8 cellular contexts compared by ENCODE assay signal in the genomic region with DNA sequence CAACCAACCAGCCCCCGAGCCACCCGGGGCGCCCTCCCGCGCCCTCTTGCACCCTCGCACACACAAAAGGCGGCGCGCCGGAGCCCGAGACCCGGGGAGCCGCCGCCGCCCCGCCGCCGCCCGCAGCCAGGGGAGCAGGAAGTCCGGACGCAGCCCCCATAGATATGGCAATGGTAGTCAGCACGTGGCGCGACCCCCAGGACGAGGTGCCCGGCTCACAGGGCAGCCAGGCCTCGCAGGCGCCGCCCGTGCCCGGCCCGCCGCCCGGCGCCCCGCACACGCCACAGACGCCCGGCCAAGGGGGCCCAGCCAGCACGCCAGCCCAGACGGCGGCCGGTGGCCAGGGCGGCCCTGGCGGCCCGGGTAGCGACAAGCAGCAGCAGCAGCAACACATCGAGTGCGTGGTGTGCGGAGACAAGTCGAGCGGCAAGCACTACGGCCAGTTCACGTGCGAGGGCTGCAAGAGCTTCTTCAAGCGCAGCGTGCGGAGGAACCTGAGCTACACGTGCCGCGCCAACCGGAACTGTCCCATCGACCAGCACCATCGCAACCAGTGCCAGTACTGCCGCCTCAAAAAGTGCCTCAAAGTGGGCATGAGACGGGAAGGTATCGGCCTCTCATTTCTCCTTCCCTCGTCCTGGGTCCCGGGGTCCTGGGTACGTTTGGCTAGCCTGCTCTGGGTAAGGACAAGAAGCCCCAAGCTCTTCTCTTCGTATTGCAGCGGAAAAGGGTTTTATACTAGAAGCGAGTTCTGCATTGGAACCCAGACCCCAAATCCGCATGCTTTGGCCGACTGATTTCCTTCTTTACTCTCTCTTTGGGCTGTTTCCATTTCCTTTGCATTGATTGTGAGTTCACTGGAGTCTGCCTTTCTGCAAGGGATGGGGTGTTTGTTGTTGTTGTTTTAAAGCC. TPM values are rescaled to one million over a fixed set of nuclear protein-coding genes. Genes with fewer than 3 reads are reported as not detected.
DNase-seq lines count a peak whose midpoint lies in the region; ATAC-seq and FAIRE-seq lines count a peak whose summit lies in the region.

No MANE protein-coding gene starts in this region.

- H3K36me3 ChIP-seq in mesenchymal stem cell (ENCODE audit: control insufficient read depth in 1 of 2, insufficient read depth in 2 of 2, low read depth in 1 of 2, low read length in 2 of 2) (peaks cover 41 to 46% of the 10 kb centered on the region in 2 experiments), aorta (ENCODE audit: control insufficient read depth in 1 of 2, insufficient read depth in 2 of 2, low read length in 1 of 2) (peaks cover 2 to 4% of the 10 kb centered on the region in 2 donors)

- DNase-seq in G401 (ENCODE audit: low spot score) (peak; percentile 70), NCI-H446 treated with DMSO at 0.1 percent for 48 hours (lab: John Stamatoyannopoulos, UW) (peak; percentile 31), cerebellar cortex (ENCODE audit: low spot score) (peak; percentile 56), mesenchymal stem cell (peak; percentile 64), aorta (peak in 1 of 2 donors; percentile 79), RCC 7860 (ENCODE audit: low spot score) (no peak)

- H3K27ac ChIP-seq in mesenchymal stem cell (ENCODE audit: low read length, poor library complexity, severe bottlenecking) (peak overlapping the region; percentile 98), aorta (ENCODE audit: low read depth in 1 of 2, low read length in 2 of 2) (peak overlapping the region; percentile 62 to 98)

- WGBS in mesenchymal stem cell, result under 1% methylated on average over 62 of the region's 75 CpGs
- 0 to 1% methylated on average over 48 to 75 of the region's 75 CpGs for WGBS in aorta, 2 donors

- H3K4me3 ChIP-seq in mesenchymal stem cell (ENCODE audit: insufficient read depth in 1 of 2, low read depth in 1 of 2, low read length in 2 of 2) (peak overlapping the region; percentile 81 to 99), aorta (ENCODE audit: low read length in 2 of 2) (peak overlapping the region; percentile 77 to 98)

- peak overlapping the region; percentile 57 to 87 for H2BK12ac ChIP-seq in mesenchymal stem cell (ENCODE audit: low read length in 2 of 2)

- no peak overlapping the region for H2AFZ ChIP-seq in mesenchymal stem cell (ENCODE audit: low read depth, low read length)

- peak overlapping the region; percentile 86 to 96 for H3K14ac ChIP-seq in mesenchymal stem cell (ENCODE audit: low read length in 2 of 2)

- peak overlapping the region; percentile 58 for H3K4me2 ChIP-seq in mesenchymal stem cell (ENCODE audit: low read length, poor library complexity, severe bottlenecking)

- peak overlapping the region; percentile 98 for H4K91ac ChIP-seq in mesenchymal stem cell (ENCODE audit: low read length)

- H2AK5ac ChIP-seq in mesenchymal stem cell (ENCODE audit: low read length, severe bottlenecking), result no peak overlapping the region

- peak overlapping the region; percentile 93 for H4K8ac ChIP-seq in mesenchymal stem cell (ENCODE audit: low read length)

- no peaks in the 10 kb centered on the region for H3K79me1 ChIP-seq in mesenchymal stem cell (replicated peaks; ENCODE audit: low read length, poor library complexity, severe bottlenecking)

- intact Hi-C loops in aorta (cut with DNase I), result loop anchor here in 1 of 2 donors (5.0 to 10.0 kb wide), 2 partner anchors 730 to 867 kb away; no protein-coding TSS in a partner anchor

- peak overlapping the region; percentile 99 for H3K9ac ChIP-seq in mesenchymal stem cell (ENCODE audit: low read length)

- peak overlapping the region; percentile 100 for H3K18ac ChIP-seq in mesenchymal stem cell (ENCODE audit: low read depth in 1 of 2, low read length in 2 of 2)

- H3K4ac ChIP-seq in mesenchymal stem cell (ENCODE audit: low read depth in 1 of 2, low read length in 2 of 2), result peak overlapping the region; percentile 81 to 94

- no peaks in the 10 kb centered on the region for H3K27me3 ChIP-seq in mesenchymal stem cell (ENCODE audit: control insufficient read depth in 1 of 2, insufficient read depth in 1 of 2, low read length in 2 of 2)
- no peaks in the 10 kb centered on the region for H3K27me3 ChIP-seq in aorta (ENCODE audit: control insufficient read depth in 1 of 2, insufficient read depth in 2 of 2, low read length in 1 of 2)

- H3K23ac ChIP-seq in mesenchymal stem cell (ENCODE audit: low read length in 2 of 2), result peak overlapping the region in 1 of 2 experiments; percentile 54

- H2BK5ac ChIP-seq in mesenchymal stem cell (ENCODE audit: low read depth, low read length, poor library complexity, severe bottlenecking), result peak overlapping the region; percentile 90

- no peaks in the 10 kb centered on the region for H3K9me3 ChIP-seq in mesenchymal stem cell (ENCODE audit: control insufficient read depth, low read length)
- H3K9me3 ChIP-seq in aorta (ENCODE audit: control insufficient read depth, low read length), result no peaks in the 10 kb centered on the region

- FAIRE-seq in RCC 7860 (lab: Jason Lieb, UNC), result no peak

- H2BK120ac ChIP-seq in mesenchymal stem cell (ENCODE audit: low read depth, low read length), result peak overlapping the region; percentile 82

- no peak overlapping the region for H2BK15ac ChIP-seq in mesenchymal stem cell (ENCODE audit: low read depth, poor library complexity, severe bottlenecking)

- in situ Hi-C loops in G401 (cut with HindIII; ENCODE audit: low sequenced_read_pairs), result no loop called here

- no peak for ATAC-seq in aorta (ENCODE audit: low FRiP score)
- no peak for ATAC-seq in GM18502 (IDR thresholded peaks at IDR 0.05; ENCODE audit: poor library complexity, unreplicated experiment)
- ATAC-seq in HG03354 (IDR thresholded peaks at IDR 0.05; ENCODE audit: poor library complexity, severe bottlenecking, unreplicated experiment), result no peak

- no peaks in the 10 kb centered on the region for H3K4me1 ChIP-seq in mesenchymal stem cell (ENCODE audit: control insufficient read depth, insufficient read depth, low read depth, low read length)
- H3K4me1 ChIP-seq in aorta (ENCODE audit: control insufficient read depth in 1 of 2, insufficient read depth in 2 of 2, low read length in 2 of 2), result no peaks in the 10 kb centered on the region

RNA-seq across cellular contexts. Expression of gene NR2F2, which starts 1.7 kb away (rescaled TPM):
- 2.3 and 3.6 TPM in 2 replicates for total RNA-seq in G401 (2014; rRNA removed; shearing (Covaris generic))
- 117 TPM for polyA plus RNA-seq in mesenchymal stem cell (2013, experiment 1 of 2)
- polyA plus RNA-seq in mesenchymal stem cell (2013, experiment 2 of 2), result 115 TPM
- 100 to 1,000 TPM; 102 to 132 TPM for total RNA-seq in aorta
- 100 to 1,000 TPM in 1 of 2 donors, 10 to 100 TPM in 1; 26.0 to 115 TPM for polyA plus RNA-seq in aorta

Comparison
In these comparisons a context has a peak if more than half of its experiments do, and no peak if none do; other contexts are left out.
1. RNA of gene NR2F2, which starts 1.7 kb away (total RNA-seq): 102 to 132 TPM in aorta; 2.3 to 3.6 TPM in G401; every median in the first group is over 10 times any median in the second.